Comparison of ENCODE assay signal across 24 cellular contexts in genomic region chr11:76279038-76279437, GRCh38.
"Had no signal": no experiment of that assay in that cellular context is flagged by ENCODE, and none has a peak within 500 bp of the region (broad histone marks: within the 10 kb centered on the region; RNA-seq: fewer than 3 reads in every experiment).

No MANE protein-coding gene starts in this region.

- H3K9ac ChIP-seq: neural progenitor cell, parathyroid adenoma had no signal

- H3K27me3 ChIP-seq: neural progenitor cell, neutrophil, ovary, right lobe of liver, sigmoid colon, stomach, testis, tibial artery, transverse colon, upper lobe of right lung, uterus had no signal

- H3K4me3 ChIP-seq: neural progenitor cell, ovary, psoas muscle, right lobe of liver, sigmoid colon, stomach, testis, tibial artery, transverse colon, upper lobe of right lung, uterus had no signal

- H3K27ac ChIP-seq: neural progenitor cell, neutrophil, ovary, parathyroid adenoma, psoas muscle, right lobe of liver, sigmoid colon, stomach, testis, tibial artery, transverse colon, upper lobe of right lung, uterus had no signal

- FAIRE-seq: small intestine had no signal

- H3K4me2 ChIP-seq: neural progenitor cell had no signal

- H3K36me3 ChIP-seq: neural progenitor cell, neutrophil, ovary, right lobe of liver, sigmoid colon, stomach, tibial artery, transverse colon, upper lobe of right lung, uterus had no signal

- H3K4me1 ChIP-seq: parathyroid adenoma, psoas muscle, sigmoid colon, stomach, tibial artery, transverse colon, upper lobe of right lung, uterus had no signal

- DNase-seq: naive thymus-derived CD4-positive, alpha-beta T cell; natural killer cell; nucleus accumbens; ovary; psoas muscle; right cardiac atrium; right lobe of liver; sigmoid colon; small intestine; stimulated activated CD4-positive, alpha-beta T cell treated with anti-CD3 and anti-CD28 coated beads, Interleukin-15, amount 100 ng/mL, for 24 hours; stimulated activated CD4-positive, alpha-beta T cell treated with anti-CD3 and anti-CD28 coated beads, Interleukin-2, amount 100 ng/mL, for 24 hours; stimulated activated CD4-positive, alpha-beta T cell treated with anti-CD3 and anti-CD28 coated beads, Interleukin-2, amount 100 ng/mL, for 48 hours; stimulated activated CD4-positive, alpha-beta T cell treated with anti-CD3 and anti-CD28 coated beads, Interleukin-4, amount 100 ng/mL, for 24 hours; stimulated activated naive B cell treated with anti-CD40 and anti-IgM and Interleukin-4, amounts not matched to agents 10 μg/mL and 1 μg/mL and 100 μg/mL, for 72 hours; stimulated activated naive CD4-positive, alpha-beta T cell treated with Interleukin-2 at 50 U/mL for 16 hours; stomach; testis; tibial artery; transverse colon; upper lobe of right lung; uterus had no signal

- H2AFZ ChIP-seq: neural progenitor cell, parathyroid adenoma had no signal

- H3K9me3 ChIP-seq: neutrophil, ovary, psoas muscle, right lobe of liver, testis, transverse colon, upper lobe of right lung, uterus had no signal
